ENCODE assay signal across 21 cellular contexts in the genomic region with DNA sequence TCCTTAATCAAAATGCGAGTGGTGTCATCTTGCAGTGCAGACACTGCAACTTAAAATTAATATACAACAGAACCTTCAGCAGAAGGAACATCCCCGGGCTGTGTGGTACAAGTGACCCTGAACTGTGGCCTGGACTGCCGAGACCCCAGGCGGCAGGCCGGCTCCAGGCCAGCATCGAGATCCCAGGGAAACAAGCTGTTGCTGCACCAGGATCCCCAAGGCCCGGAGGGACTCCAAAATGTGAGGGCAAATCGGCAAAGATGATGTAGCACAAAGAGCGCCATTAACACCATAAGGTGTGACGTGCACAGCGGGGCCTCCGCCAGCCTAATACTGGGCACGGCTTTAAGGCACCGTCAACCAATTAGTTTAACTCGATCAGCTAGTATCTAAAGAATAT.
"Had no signal": no experiment of that assay in that cellular context is flagged by ENCODE, and none has a peak within 500 bp of the region (broad histone marks: within the 10 kb centered on the region; RNA-seq: fewer than 3 reads in every experiment).

No MANE protein-coding gene starts in this region.

- H3K4me3 ChIP-seq: MG63 had no signal

- H3K4me2 ChIP-seq: SK-N-SH had no signal

- FAIRE-seq: HepG2, RCC 7860 had no signal

- H3K9me3 ChIP-seq: MG63, SK-N-SH had no signal

- H3K27me3 ChIP-seq: MG63 had no signal

- H3K9me2 ChIP-seq: SK-N-SH had no signal

- DNase-seq: IMR-90, Karpas-422, KG1, MG63, NCI-H1092 treated with DMSO at 0.1 percent for 48 hours, NCI-H1436, NCI-H187, NCI-H2029, NCI-H2081 treated with DMSO at 0.1 percent for 48 hours, NCI-H2171, NCI-H226, NCI-H446, NCI-H510A, NCI-H524 treated with DMSO at 0.1 percent for 48 hours, NCI-H69, NCI-H774, RPMI8226, SHP77, SK-N-SH had no signal

- H3K36me3 ChIP-seq: MG63 had no signal

- H3K9ac ChIP-seq: SK-N-SH had no signal
